27 cellular contexts compared by ENCODE assay signal in the genomic region with DNA sequence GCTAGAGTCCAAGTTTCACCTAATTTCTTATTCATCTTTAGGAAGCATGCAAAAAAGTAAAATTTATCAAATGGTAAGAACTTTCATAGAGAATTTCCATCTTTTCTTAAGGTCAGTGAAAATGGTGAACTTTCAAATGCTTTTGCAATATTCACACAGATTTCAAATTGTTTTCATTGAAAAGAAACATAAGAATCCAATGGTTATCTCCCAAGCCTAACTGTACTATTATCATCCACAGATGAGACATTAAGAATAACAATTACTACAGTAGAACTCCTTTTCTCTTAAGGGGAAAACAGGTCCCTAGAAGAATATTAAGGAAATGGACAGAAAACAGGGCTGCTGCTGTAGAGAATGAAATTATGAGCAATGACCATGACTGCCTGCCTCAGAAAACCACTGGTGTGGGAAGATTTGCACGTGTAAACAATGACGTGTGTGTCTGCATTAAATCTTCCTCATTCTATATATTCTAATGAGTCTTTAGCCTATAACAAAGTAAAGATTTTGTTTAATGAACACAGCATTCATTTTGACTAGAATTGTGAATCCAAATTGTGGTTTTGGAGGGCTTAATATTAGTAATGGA.
"Had no signal": no experiment of that assay in that cellular context is flagged by ENCODE, and none has a peak within 500 bp of the region (broad histone marks: within the 10 kb centered on the region; RNA-seq: fewer than 3 reads in every experiment).

No MANE protein-coding gene starts in this region.

- H3K9me3 Mint-ChIP-seq: activated CD4-positive, alpha-beta memory T cell treated with anti-CD3 and anti-CD28 coated beads, Interleukin-2, amount 10 ng/mL, durations not matched to agents 7 days and 5 days; activated CD4-positive, alpha-beta T cell treated with anti-CD3 and anti-CD28 coated beads, Interleukin-2, amount 10 ng/mL, durations not matched to agents 7 days and 5 days; activated naive CD4-positive, alpha-beta T cell treated with anti-CD3 and anti-CD28 coated beads, Interleukin-2, amount 10 ng/mL, durations not matched to agents 7 days and 5 days; dendritic cell treated with granulocyte-macrophage colony-stimulating factor and Interleukin-4, amounts not matched to agents 40 ng/mL and 50 ng/mL, for 4 days; stimulated activated naive CD8-positive, alpha-beta T cell treated with anti-CD3 and anti-CD28 coated beads, Interleukin-15, Interleukin-2, amounts not matched to agents 100 ng/mL and 50 ng/mL, for 24 hours; T-helper 1 cell treated with Interleukin-12 subunit alpha and Interleukin-12 subunit beta and Interleukin-4 antibody, amounts not matched to agents 30 μg/mL and 1 μg/mL, for 36 hours had no signal

- H3K4me3 ChIP-seq: esophagus squamous epithelium, skin epidermis, thyroid gland had no signal

- H3K9me3 ChIP-seq: esophagus squamous epithelium, thyroid gland had no signal

- H3K36me3 Mint-ChIP-seq: activated naive CD4-positive, alpha-beta T cell treated with anti-CD3 and anti-CD28 coated beads, Interleukin-2, amount 10 ng/mL, durations not matched to agents 7 days and 5 days; activated naive CD8-positive, alpha-beta T cell treated with anti-CD3 and anti-CD28 coated beads, Interleukin-2, amount 10 ng/mL, durations not matched to agents 7 days and 5 days; naive thymus-derived CD8-positive, alpha-beta T cell; stimulated activated effector memory CD8-positive, alpha-beta T cell treated with anti-CD3 and anti-CD28 coated beads, Interleukin-12 subunit alpha, Interleukin-12 subunit beta, amount 100 ng/mL, for 72 hours had no signal

- H3K4me3 Mint-ChIP-seq: activated CD4-positive, alpha-beta memory T cell treated with anti-CD3 and anti-CD28 coated beads, Interleukin-2, amount 10 ng/mL, durations not matched to agents 7 days and 5 days; activated CD4-positive, alpha-beta T cell treated with anti-CD3 and anti-CD28 coated beads, Interleukin-2, amount 10 ng/mL, durations not matched to agents 7 days and 5 days; activated naive CD4-positive, alpha-beta T cell treated with anti-CD3 and anti-CD28 coated beads, Interleukin-2, amount 10 ng/mL, durations not matched to agents 7 days and 5 days; activated naive CD8-positive, alpha-beta T cell treated with anti-CD3 and anti-CD28 coated beads, Interleukin-2, amount 10 ng/mL, durations not matched to agents 7 days and 5 days; activated T-cell treated with anti-CD3 and anti-CD28 coated beads, Interleukin-2, amount 50 U/mL, for 24 hours; central memory CD8-positive, alpha-beta T cell; dendritic cell treated with granulocyte-macrophage colony-stimulating factor and Interleukin-4, amounts not matched to agents 40 ng/mL and 50 ng/mL, for 4 days; naive thymus-derived CD8-positive, alpha-beta T cell; stimulated activated effector memory CD8-positive, alpha-beta T cell treated with anti-CD3 and anti-CD28 coated beads, Interleukin-12 subunit alpha, Interleukin-12 subunit beta, amount 100 ng/mL, for 72 hours; stimulated activated naive CD8-positive, alpha-beta T cell treated with anti-CD3 and anti-CD28 coated beads, Interleukin-15, Interleukin-2, amounts not matched to agents 100 ng/mL and 50 ng/mL, for 24 hours; T-helper 1 cell treated with Interleukin-12 subunit alpha and Interleukin-12 subunit beta and Interleukin-4 antibody, amounts not matched to agents 30 μg/mL and 1 μg/mL, for 36 hours had no signal

- H3K27ac Mint-ChIP-seq: activated CD4-positive, alpha-beta memory T cell treated with anti-CD3 and anti-CD28 coated beads, Interleukin-2, amount 10 ng/mL, durations not matched to agents 7 days and 5 days; activated CD4-positive, alpha-beta T cell treated with anti-CD3 and anti-CD28 coated beads, Interleukin-2, amount 10 ng/mL, durations not matched to agents 7 days and 5 days; activated naive CD4-positive, alpha-beta T cell treated with anti-CD3 and anti-CD28 coated beads, Interleukin-2, amount 10 ng/mL, durations not matched to agents 7 days and 5 days; activated naive CD8-positive, alpha-beta T cell treated with anti-CD3 and anti-CD28 coated beads, Interleukin-2, amount 10 ng/mL, durations not matched to agents 7 days and 5 days; activated T-cell treated with anti-CD3 and anti-CD28 coated beads, Interleukin-2, amount 50 U/mL, for 24 hours; dendritic cell treated with granulocyte-macrophage colony-stimulating factor and Interleukin-4, amounts not matched to agents 40 ng/mL and 50 ng/mL, for 4 days; naive thymus-derived CD8-positive, alpha-beta T cell; progenitor cell of endocrine pancreas; stimulated activated effector memory CD8-positive, alpha-beta T cell treated with anti-CD3 and anti-CD28 coated beads, Interleukin-12 subunit alpha, Interleukin-12 subunit beta, amount 100 ng/mL, for 72 hours; stimulated activated naive CD8-positive, alpha-beta T cell treated with anti-CD3 and anti-CD28 coated beads, Interleukin-15, Interleukin-2, amounts not matched to agents 100 ng/mL and 50 ng/mL, for 24 hours; T-helper 1 cell treated with Interleukin-12 subunit alpha and Interleukin-12 subunit beta and Interleukin-4 antibody, amounts not matched to agents 30 μg/mL and 1 μg/mL, for 36 hours had no signal

- H3K27ac ChIP-seq: epithelial cell of prostate, esophagus squamous epithelium, skin epidermis, thyroid gland, VCaP had no signal

- H3K36me3 ChIP-seq: esophagus squamous epithelium, thyroid gland had no signal

- H3K4me1 Mint-ChIP-seq: activated CD4-positive, alpha-beta T cell treated with anti-CD3 and anti-CD28 coated beads, Interleukin-2, amount 10 ng/mL, durations not matched to agents 7 days and 5 days; activated naive CD4-positive, alpha-beta T cell treated with anti-CD3 and anti-CD28 coated beads, Interleukin-2, amount 10 ng/mL, durations not matched to agents 7 days and 5 days; activated naive CD8-positive, alpha-beta T cell treated with anti-CD3 and anti-CD28 coated beads, Interleukin-2, amount 10 ng/mL, durations not matched to agents 7 days and 5 days; central memory CD8-positive, alpha-beta T cell; stimulated activated effector memory CD8-positive, alpha-beta T cell treated with anti-CD3 and anti-CD28 coated beads, Interleukin-12 subunit alpha, Interleukin-12 subunit beta, amount 100 ng/mL, for 72 hours had no signal

- H3K27me3 ChIP-seq: thyroid gland had no signal

- H3K27me3 Mint-ChIP-seq: central memory CD8-positive, alpha-beta T cell had no signal

- DNase-seq: activated CD4-positive, alpha-beta memory T cell treated with anti-CD3 and anti-CD28 coated beads, Interleukin-2, amount 10 ng/mL, durations not matched to agents 7 days and 5 days; activated CD4-positive, alpha-beta T cell treated with anti-CD3 and anti-CD28 coated beads, Interleukin-2, amount 10 ng/mL, durations not matched to agents 7 days and 5 days; activated CD4-positive, CD25-positive, alpha-beta regulatory T cell treated with anti-CD3 and anti-CD28 coated beads, Interleukin-2, amount 50 U/mL, for 72 hours; activated CD8-positive, alpha-beta memory T cell treated with anti-CD3 and anti-CD28 coated beads, Interleukin-2, amount 50 U/mL, for 48 hours; activated gamma-delta T cell; activated naive CD4-positive, alpha-beta T cell treated with anti-CD3 and anti-CD28 coated beads, Interleukin-2, amount 10 ng/mL, durations not matched to agents 7 days and 5 days; activated naive CD8-positive, alpha-beta T cell treated with anti-CD3 and anti-CD28 coated beads, Interleukin-2, amount 10 ng/mL, durations not matched to agents 7 days and 5 days; activated T-cell treated with anti-CD3 and anti-CD28 coated beads, Interleukin-2, amount 50 U/mL, for 24 hours; effector CD8-positive, alpha-beta T cell; esophagus squamous epithelium; foreskin melanocyte; left cardiac atrium; naive thymus-derived CD8-positive, alpha-beta T cell; retina; stimulated activated CD4-positive, alpha-beta T cell treated with anti-CD3 and anti-CD28 coated beads, Interleukin-4, amount 100 ng/mL, for 24 hours; SW 1271; T-helper 9 cell; thyroid gland had no signal
